Comparison of ENCODE assay signal across 8 cellular contexts in genomic region chr2:183078467-183079334, GRCh38. TPM values are rescaled to one million over a fixed set of nuclear protein-coding genes. Genes with fewer than 3 reads are reported as not detected.
DNase-seq lines count a peak whose midpoint lies in the region; ATAC-seq and TF ChIP-seq lines count a peak whose summit lies in the region.

TSS of gene DUSP19 (plus strand) at chr2:183078747. CDS start at chr2:183078934, 187 bp downstream.

- H3K4me3 ChIP-seq in BE2C (ENCODE audit: low read depth, low read length) (peak within 1 kb of the TSS; percentile 87), colonic mucosa (peak within 1 kb of the TSS; percentile 48)

- no peaks in the 10 kb centered on the region for H3K27me3 Mint-ChIP-seq in activated CD4-positive, alpha-beta T cell treated with anti-CD3 and anti-CD28 coated beads for 36 hours

- H3K4me1 ChIP-seq in BE2C (no peaks in the 10 kb centered on the region), colonic mucosa (no peaks in the 10 kb centered on the region)

- no peaks in the 10 kb centered on the region for H3K36me3 Mint-ChIP-seq in activated CD4-positive, alpha-beta T cell treated with anti-CD3 and anti-CD28 coated beads for 36 hours (ENCODE audit: low read depth)

- POLR2A ChIA-PET in activated CD4-positive, alpha-beta T cell treated with anti-CD3 and anti-CD28 coated beads for 36 hours (lab: Charles Lee), result interaction anchor here (0.6 to 1.5 kb wide), 2 partner anchors 45 to 141 kb away, joined by 5 to 7 read pairs; partner anchors contain the start of gene NUP35

- H3K4me1 Mint-ChIP-seq in activated CD4-positive, alpha-beta T cell treated with anti-CD3 and anti-CD28 coated beads for 36 hours, result peaks cover 7% of the 10 kb centered on the region

- peak; percentile 93 for ATAC-seq in HG03432 (IDR thresholded peaks at IDR 0.05; ENCODE audit: unreplicated experiment)
- ATAC-seq in activated CD4-positive, alpha-beta T cell treated with anti-CD3 and anti-CD28 coated beads for 36 hours, result peak; percentile 94

- H3K27me3 ChIP-seq in BE2C (no peaks in the 10 kb centered on the region), colonic mucosa (no peaks in the 10 kb centered on the region), layer of hippocampus (ENCODE audit: control insufficient read depth, insufficient read depth, low read length) (no peaks in the 10 kb centered on the region)

- peak within 1 kb of the TSS; percentile 64 to 77 for H3K9ac ChIP-seq in colonic mucosa (ENCODE audit: low read depth in 2 of 2, low read length in 2 of 2)

- H3K4me3 Mint-ChIP-seq in activated CD4-positive, alpha-beta T cell treated with anti-CD3 and anti-CD28 coated beads for 36 hours, result peak within 1 kb of the TSS; percentile 84

- H3K9me3 Mint-ChIP-seq in activated CD4-positive, alpha-beta T cell treated with anti-CD3 and anti-CD28 coated beads for 36 hours (ENCODE audit: low read depth), result no peaks in the 10 kb centered on the region

- DNase-seq in BE2C (peak; percentile 61), NCI-H460 (ENCODE audit: extremely low read depth, low read depth) (peak; percentile 94), colonic mucosa (peak; percentile 98)
- DNase-seq in activated CD4-positive, alpha-beta T cell treated with anti-CD3 and anti-CD28 coated beads for 36 hours, result peak; percentile 89
- peak; percentile 59 to 87 for DNase-seq in stimulated activated CD4-positive, alpha-beta T cell treated with anti-CD3 and anti-CD28 coated beads, Interleukin-1b, Interleukin-23, amount 100 ng/mL, for 4 hours (ENCODE audit: low read depth in 2 of 2)

- H3K36me3 ChIP-seq in BE2C (no peaks in the 10 kb centered on the region), colonic mucosa (no peaks in the 10 kb centered on the region)

- peak within 1 kb of the TSS; percentile 72 for H3K27ac ChIP-seq in colonic mucosa
- peak within 1 kb of the TSS; percentile 65 for H3K27ac ChIP-seq in layer of hippocampus (ENCODE audit: low read depth, low read length)

- peak within 1 kb of the TSS; percentile 76 for H3K27ac Mint-ChIP-seq in activated CD4-positive, alpha-beta T cell treated with anti-CD3 and anti-CD28 coated beads for 36 hours

- CTCF ChIA-PET in activated CD4-positive, alpha-beta T cell treated with anti-CD3 and anti-CD28 coated beads for 36 hours (lab: Charles Lee), result interaction anchor here (0.5 to 2.1 kb wide), 7 partner anchors 9 to 316 kb away, joined by 3 to 6 read pairs (median 4); partner anchors contain the start of gene NUP35

- H3K9me3 ChIP-seq in BE2C (no peaks in the 10 kb centered on the region), colonic mucosa (no peaks in the 10 kb centered on the region)

- TF ChIP-seq POLR2A in GM19193 (IDR thresholded peaks at IDR 0.05; ENCODE audit: extremely low read depth, insufficient read depth, insufficient read length), result peak; percentile 68

- TF ChIP-seq CTCF in BE2C (IDR thresholded peaks at IDR 0.05; ENCODE audit: low read depth, low read length) (no peak), colonic mucosa (IDR thresholded peaks at IDR 0.05) (no peak)

- intact Hi-C loops in activated CD4-positive, alpha-beta T cell treated with anti-CD3 and anti-CD28 coated beads for 36 hours (cut with DNase I, micrococcal nuclease), result loop anchor here (1.0 to 2.0 kb wide), 3 partner anchors 40 to 364 kb away; partner anchors contain the start of genes NCKAP1 (in 2 of the 2) and NUP35 (in 2 of the 2)
- intact Hi-C loops in colonic mucosa (cut with DNase I), result loop anchor here (5.0 kb wide), 1 partner anchor 44 kb away; the partner anchor contains the start of gene NUP35

RNA-seq across cellular contexts. Expression of gene DUSP19, which starts in this region (rescaled TPM):
- 1.0 TPM for polyA plus RNA-seq in BE2C (2012; ENCODE audit: insufficient read depth, insufficient read length, low read depth)
- total RNA-seq in NCI-H460 (2014; rRNA removed; shearing (Covaris generic)), result 2.1 and 3.5 TPM in 2 replicates
- polyA plus RNA-seq in NCI-H460 (2014; cell fraction: nucleus; rRNA removed), result 1.3 and 3.5 TPM in 2 replicates
- 1 to 10 TPM; 4.0 to 4.2 TPM for total RNA-seq in activated CD4-positive, alpha-beta T cell treated with anti-CD3 and anti-CD28 coated beads for 36 hours
- total RNA-seq in colonic mucosa, result 1 to 10 TPM; 2.0 to 2.5 TPM

Comparison
In these comparisons a context has a peak if more than half of its experiments do, and no peak if none do; other contexts are left out.
1. Peak in every context shown above with its lines: DNase-seq, ATAC-seq, H3K4me3 ChIP-seq and H3K27ac ChIP-seq.